18 cellular contexts compared by ENCODE assay signal in the genomic region with DNA sequence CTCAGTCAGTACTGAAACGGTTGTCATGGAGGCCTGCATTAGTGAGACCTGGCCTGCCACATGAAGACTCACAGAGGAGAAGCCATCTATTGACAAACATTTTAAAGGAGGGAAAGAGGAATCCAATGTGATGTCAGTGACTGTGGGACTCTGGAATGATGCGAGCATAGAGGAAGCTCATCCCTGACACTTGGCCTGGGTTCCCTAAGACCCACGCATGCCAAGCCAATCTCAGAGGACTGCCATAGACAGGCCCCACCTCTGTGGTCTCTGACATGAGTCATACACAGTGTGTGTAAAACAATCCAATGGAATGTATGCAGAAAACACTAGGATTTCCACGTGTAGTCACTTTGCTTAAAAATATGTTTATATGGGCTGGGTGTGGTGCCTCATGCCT. TPM values are rescaled to one million over a fixed set of nuclear protein-coding genes. Genes with fewer than 3 reads are reported as not detected.
DNase-seq lines count a peak whose midpoint lies in the region; ATAC-seq and TF ChIP-seq lines count a peak whose summit lies in the region.
"Had no signal": no experiment of that assay in that cellular context is flagged by ENCODE, and none has a peak within 500 bp of the region (broad histone marks: within the 10 kb centered on the region; RNA-seq: fewer than 3 reads in every experiment).

No MANE protein-coding gene starts in this region.

- H3K9me3 Mint-ChIP-seq in activated CD4-positive, alpha-beta memory T cell treated with anti-CD3 and anti-CD28 coated beads, Interleukin-2, amount 10 ng/mL, durations not matched to agents 7 days and 5 days, result no peaks in the 10 kb centered on the region
- H3K9me3 Mint-ChIP-seq: activated B cell treated with CpG ODN at 0.5 μM for 24 hours; central memory CD8-positive, alpha-beta T cell; natural killer cell treated with Interleukin-12 subunit alpha and Interleukin-12 subunit beta and Interleukin-15 and Interleukin-18, amount 100 ng/mL, for 72 hours had no signal

- H3K36me3 Mint-ChIP-seq in activated CD4-positive, alpha-beta memory T cell treated with anti-CD3 and anti-CD28 coated beads, Interleukin-2, amount 10 ng/mL, durations not matched to agents 7 days and 5 days (ENCODE audit: low read depth), result no peaks in the 10 kb centered on the region
- H3K36me3 Mint-ChIP-seq: natural killer cell treated with Interleukin-12 subunit alpha and Interleukin-12 subunit beta and Interleukin-15 and Interleukin-18, amount 100 ng/mL, for 72 hours had no signal

- peaks cover 1% of the 10 kb centered on the region for H3K4me1 Mint-ChIP-seq in activated CD4-positive, alpha-beta memory T cell treated with anti-CD3 and anti-CD28 coated beads, Interleukin-2, amount 10 ng/mL, durations not matched to agents 7 days and 5 days
- H3K4me1 Mint-ChIP-seq: activated B cell treated with CpG ODN at 0.5 μM for 24 hours; central memory CD8-positive, alpha-beta T cell had no signal

- peak; percentile 42 for DNase-seq in A172 (ENCODE audit: low spot score)
- peak; percentile 81 for DNase-seq in HFF-Myc (ENCODE audit: extremely low read depth, low read depth)
- DNase-seq in amniotic epithelial cell (ENCODE audit: low read depth), result peak; percentile 73
- DNase-seq in glomerular visceral epithelial cell (ENCODE audit: extremely low spot score), result peak; percentile 73
- no peak for DNase-seq in activated CD4-positive, alpha-beta memory T cell treated with anti-CD3 and anti-CD28 coated beads, Interleukin-2, amount 10 ng/mL, durations not matched to agents 7 days and 5 days
- no peak for DNase-seq in stimulated activated naive CD4-positive, alpha-beta T cell (lab: John Stamatoyannopoulos, UW)
- DNase-seq in T-helper 9 cell, result no peak
- DNase-seq: activated B cell treated with CpG ODN at 0.5 μM for 24 hours; activated T-cell treated with anti-CD3 and anti-CD28 coated beads, Interleukin-2, amount 50 U/mL, for 1 hour; DND-41; left cardiac atrium; NCI-H1092 treated with DMSO at 0.1 percent for 48 hours; NCI-H69; SIG-M5; small intestine had no signal

- CTCF ChIA-PET in activated CD4-positive, alpha-beta memory T cell treated with anti-CD3 and anti-CD28 coated beads, Interleukin-2, amount 10 ng/mL, durations not matched to agents 7 days and 5 days (lab: Charles Lee), result interaction anchor here (0.5 kb wide), 1 partner anchor 56 kb away, joined by 4 read pairs; no protein-coding TSS in a partner anchor

- POLR2A ChIA-PET in activated CD4-positive, alpha-beta memory T cell treated with anti-CD3 and anti-CD28 coated beads, Interleukin-2, amount 10 ng/mL, durations not matched to agents 7 days and 5 days (lab: Charles Lee), result no interaction called here

- no peak overlapping the region for H3K27ac Mint-ChIP-seq in activated CD4-positive, alpha-beta memory T cell treated with anti-CD3 and anti-CD28 coated beads, Interleukin-2, amount 10 ng/mL, durations not matched to agents 7 days and 5 days
- H3K27ac Mint-ChIP-seq: activated B cell treated with CpG ODN at 0.5 μM for 24 hours; natural killer cell treated with Interleukin-12 subunit alpha and Interleukin-12 subunit beta and Interleukin-15 and Interleukin-18, amount 100 ng/mL, for 72 hours had no signal

- TF ChIP-seq CTCF in HFF-Myc (IDR thresholded peaks at IDR 0.05; ENCODE audit: low read depth, low read length, missing control alignments), result no peak

- no peaks in the 10 kb centered on the region for H3K27me3 Mint-ChIP-seq in activated CD4-positive, alpha-beta memory T cell treated with anti-CD3 and anti-CD28 coated beads, Interleukin-2, amount 10 ng/mL, durations not matched to agents 7 days and 5 days
- H3K27me3 Mint-ChIP-seq: activated B cell treated with CpG ODN at 0.5 μM for 24 hours; central memory CD8-positive, alpha-beta T cell; natural killer cell treated with Interleukin-12 subunit alpha and Interleukin-12 subunit beta and Interleukin-15 and Interleukin-18, amount 100 ng/mL, for 72 hours had no signal

- H3K4me3 Mint-ChIP-seq in activated CD4-positive, alpha-beta memory T cell treated with anti-CD3 and anti-CD28 coated beads, Interleukin-2, amount 10 ng/mL, durations not matched to agents 7 days and 5 days, result no peak overlapping the region
- H3K4me3 Mint-ChIP-seq: activated B cell treated with CpG ODN at 0.5 μM for 24 hours; central memory CD8-positive, alpha-beta T cell; natural killer cell treated with Interleukin-12 subunit alpha and Interleukin-12 subunit beta and Interleukin-15 and Interleukin-18, amount 100 ng/mL, for 72 hours had no signal

- no peak for ATAC-seq in GM19395 (IDR thresholded peaks at IDR 0.05; ENCODE audit: unreplicated experiment)
- ATAC-seq: left cardiac atrium; natural killer cell treated with Interleukin-12 subunit alpha and Interleukin-12 subunit beta and Interleukin-15 and Interleukin-18, amount 100 ng/mL, for 72 hours had no signal

- no peak overlapping the region for H3K4me3 ChIP-seq in HFF-Myc (replicated peaks; ENCODE audit: low read depth, low read length)

RNA-seq across cellular contexts. Expression of a gene that starts 7.8 kb away (rescaled TPM):
- total RNA-seq in A172 (2014; rRNA removed; shearing (Covaris generic)), result 8.3 and 25.3 TPM in 2 replicates
- 1 to 10 TPM; 8.3 to 9.5 TPM for total RNA-seq in activated CD4-positive, alpha-beta memory T cell treated with anti-CD3 and anti-CD28 coated beads, Interleukin-2, amount 10 ng/mL, durations not matched to agents 7 days and 5 days

RNA-seq across cellular contexts. Expression of a gene that starts 52.3 kb away (rescaled TPM):
- 6.7 and 9.4 TPM in 2 replicates for total RNA-seq in A172 (2014; rRNA removed; shearing (Covaris generic))
- 10 to 100 TPM; 23.4 to 23.7 TPM for total RNA-seq in activated CD4-positive, alpha-beta memory T cell treated with anti-CD3 and anti-CD28 coated beads, Interleukin-2, amount 10 ng/mL, durations not matched to agents 7 days and 5 days

Comparison
In these comparisons a context has a peak if more than half of its experiments do, and no peak if none do; other contexts are left out.
1. DNase-seq: peak in A172 (single experiment), HFF-Myc (single experiment), amniotic epithelial cell (single experiment) and glomerular visceral epithelial cell (single experiment); none in activated CD4-positive, alpha-beta memory T cell treated with anti-CD3 and anti-CD28 coated beads, Interleukin-2, amount 10 ng/mL, durations not matched to agents 7 days and 5 days (single experiment), stimulated activated naive CD4-positive, alpha-beta T cell (0 of 6) and T-helper 9 cell (single experiment).